In the genomic region with DNA sequence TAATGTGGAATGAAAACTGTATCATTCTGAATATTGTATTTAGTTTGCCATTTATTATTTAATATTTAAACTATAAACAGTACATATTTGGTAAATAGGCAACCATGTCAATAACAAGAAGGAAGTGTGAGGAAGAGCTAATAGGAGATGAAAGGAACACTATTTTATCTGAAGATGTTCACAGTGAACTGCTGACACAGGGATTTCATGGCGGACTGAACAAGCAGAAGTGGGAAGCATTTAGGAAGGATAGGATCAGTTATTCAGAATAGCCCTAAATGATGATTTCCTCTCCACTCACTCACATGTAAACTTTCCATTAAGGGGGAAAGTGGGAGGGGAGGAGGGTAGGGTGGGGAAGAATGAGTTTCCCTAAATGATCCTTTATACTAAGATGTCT, we compare ENCODE assay signal across 33 cellular contexts.
"Had no signal": no experiment of that assay in that cellular context is flagged by ENCODE, and none has a peak within 500 bp of the region (broad histone marks: within the 10 kb centered on the region; RNA-seq: fewer than 3 reads in every experiment).

No MANE protein-coding gene starts in this region.

- H3K9me3 ChIP-seq: adrenal gland, body of pancreas, breast epithelium had no signal

- DNase-seq: activated B cell treated with CpG ODN at 0.5 μM for 24 hours; activated CD4-positive, alpha-beta memory T cell treated with anti-CD3 and anti-CD28 coated beads for 36 hours; activated CD4-positive, alpha-beta T cell treated with anti-CD3 and anti-CD28 coated beads for 4 hours; activated CD4-positive, alpha-beta T cell treated with anti-CD3 and anti-CD28 coated beads, Interleukin-2, amount 10 ng/mL, durations not matched to agents 24 days and 14 days; activated CD4-positive, alpha-beta T cell treated with anti-CD3 and anti-CD28 coated beads, Interleukin-2, amount 50 U/mL, for 1 hour; activated CD4-positive, alpha-beta T cell treated with anti-CD3 and anti-CD28 coated beads, Interleukin-2, amount 50 U/mL, for 4 hours; activated CD4-positive, CD25-positive, alpha-beta regulatory T cell treated with anti-CD3 and anti-CD28 coated beads, Interleukin-2, amount 50 U/mL, for 72 hours; activated CD8-positive, alpha-beta memory T cell treated with anti-CD3 and anti-CD28 coated beads, Interleukin-2, amount 50 U/mL, for 4 hours; activated CD8-positive, alpha-beta T cell treated with anti-CD3 and anti-CD28 coated beads for 36 hours; activated effector memory CD4-positive, alpha-beta T cell treated with anti-CD3 and anti-CD28 coated beads, Interleukin-2, amount 50 U/mL, for 16 hours; activated gamma-delta T cell treated with Interleukin-2 at 50 U/mL for 16 hours; activated naive CD4-positive, alpha-beta T cell; activated naive CD4-positive, alpha-beta T cell treated with anti-CD3 and anti-CD28 coated beads for 36 hours; activated naive CD4-positive, alpha-beta T cell treated with anti-CD3 and anti-CD28 coated beads, Interleukin-2, amount 50 U/mL, for 16 hours; activated naive CD8-positive, alpha-beta T cell treated with anti-CD3 and anti-CD28 coated beads for 36 hours; activated T-cell treated with anti-CD3 and anti-CD28 coated beads for 4 hours; activated T-cell treated with anti-CD3 and anti-CD28 coated beads, Interleukin-2, amount 50 U/mL, for 1 hour; activated T-cell treated with anti-CD3 and anti-CD28 coated beads, Interleukin-2, amount 50 U/mL, for 4 hours; activated T-cell treated with anti-CD3 and anti-CD28 coated beads, Interleukin-2, amount 50 U/mL, for 72 hours; adrenal gland; amniotic stem cell; aorta; body of pancreas; brain microvascular endothelial cell; central memory CD4-positive, alpha-beta T cell; T-helper 2 cell; T-helper 9 cell had no signal

- H3K36me3 ChIP-seq: adrenal gland, brain microvascular endothelial cell, breast epithelium had no signal

- FAIRE-seq: astrocyte, TTC549 had no signal

- ATAC-seq: activated CD8-positive, alpha-beta T cell treated with anti-CD3 and anti-CD28 coated beads for 36 hours; activated naive CD4-positive, alpha-beta T cell treated with anti-CD3 and anti-CD28 coated beads, Interleukin-2, amount 50 U/mL, for 72 hours; activated T-cell treated with anti-CD3 and anti-CD28 coated beads, Interleukin-2, amount 50 U/mL, for 4 hours; activated T-cell treated with anti-CD3 and anti-CD28 coated beads, Interleukin-2, amount 50 U/mL, for 72 hours; activated T-helper 17 cell treated with anti-CD3 and anti-CD28 coated beads, Interleukin-2, amount 50 U/mL, for 72 hours; body of pancreas had no signal

- H3K27ac ChIP-seq: adrenal gland, body of pancreas, brain microvascular endothelial cell, breast epithelium, VCaP had no signal

- H3K27me3 ChIP-seq: adrenal gland, body of pancreas, brain microvascular endothelial cell had no signal

- H3K4me1 ChIP-seq: adrenal gland, body of pancreas, breast epithelium had no signal

- H3K4me3 ChIP-seq: adrenal gland, body of pancreas, breast epithelium had no signal
